20 cellular contexts compared by ENCODE assay signal in the genomic region with DNA sequence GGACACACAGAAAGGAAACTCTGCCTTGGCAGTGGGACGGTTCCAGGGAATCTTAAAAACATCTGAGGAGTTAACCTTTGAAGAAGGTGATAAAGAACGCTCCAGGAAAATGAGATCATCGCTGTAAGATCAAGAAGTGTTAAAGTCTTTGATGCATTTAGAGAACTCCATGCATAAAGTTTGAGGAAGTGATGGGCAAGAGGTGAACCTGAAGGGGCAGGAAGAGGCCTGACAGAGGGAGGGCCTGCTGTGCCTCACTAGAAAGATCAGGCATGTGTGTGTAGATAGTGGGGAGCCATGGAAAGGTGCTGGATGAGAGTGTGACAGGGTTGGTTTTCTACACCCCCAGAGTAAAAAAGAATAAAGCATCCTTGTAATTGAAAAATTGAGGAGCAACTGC.
DNase-seq lines count a peak whose midpoint lies in the region; TF ChIP-seq lines count a peak whose summit lies in the region.
"Had no signal": no experiment of that assay in that cellular context is flagged by ENCODE, and none has a peak within 500 bp of the region (broad histone marks: within the 10 kb centered on the region; RNA-seq: fewer than 3 reads in every experiment).

No MANE protein-coding gene starts in this region.

- no peak for TF ChIP-seq POLR2A in NB4 (IDR thresholded peaks at IDR 0.05; ENCODE audit: extremely low read depth, insufficient read length)

- H3K4me3 ChIP-seq in NB4 (ENCODE audit: low read depth, low read length): no peak overlapping the region
- H3K4me3 ChIP-seq: BLaER1 had no signal

- TF ChIP-seq CTCF in NB4 (IDR thresholded peaks at IDR 0.05; ENCODE audit: low read depth, low read length): no peak

- peak; percentile 44 for DNase-seq in MV-4-11 (lab: John Stamatoyannopoulos, UW)
- peak; percentile 54 for DNase-seq in NB4 (ENCODE audit: low read depth)
- DNase-seq in kidney tubule cell (ENCODE audit: low spot score): peak; percentile 31
- DNase-seq in NCI-H1105 treated with DMSO at 0.1 percent for 48 hours (lab: John Stamatoyannopoulos, UW): no peak
- DNase-seq in mucosa of gallbladder (ENCODE audit: low spot score): no peak
- DNase-seq in DMS79 treated with DMSO at 0.1 percent for 48 hours (lab: John Stamatoyannopoulos, UW): no peak
- DNase-seq: 8988T; ACHN; BE2C; C1 segment of cervical spinal cord; CD4-positive, alpha-beta memory T cell; CD4-positive, CD25-positive, alpha-beta regulatory T cell; CD8-positive, alpha-beta memory T cell; COR-L47; DMS 273 treated with DMSO at 0.1 percent for 48 hours; DMS153; DMS53; DMS79; GF-D8 had no signal

Comparison
In these comparisons a context has a peak if more than half of its experiments do, and no peak if none do; other contexts are left out.
1. DNase-seq: peak in MV-4-11 (single experiment), NB4 (single experiment) and kidney tubule cell (single experiment); none in NCI-H1105 treated with DMSO at 0.1 percent for 48 hours (single experiment), mucosa of gallbladder (single experiment) and DMS79 treated with DMSO at 0.1 percent for 48 hours (single experiment).